ENCODE assay signal across 1 cellular context in the genomic region with DNA sequence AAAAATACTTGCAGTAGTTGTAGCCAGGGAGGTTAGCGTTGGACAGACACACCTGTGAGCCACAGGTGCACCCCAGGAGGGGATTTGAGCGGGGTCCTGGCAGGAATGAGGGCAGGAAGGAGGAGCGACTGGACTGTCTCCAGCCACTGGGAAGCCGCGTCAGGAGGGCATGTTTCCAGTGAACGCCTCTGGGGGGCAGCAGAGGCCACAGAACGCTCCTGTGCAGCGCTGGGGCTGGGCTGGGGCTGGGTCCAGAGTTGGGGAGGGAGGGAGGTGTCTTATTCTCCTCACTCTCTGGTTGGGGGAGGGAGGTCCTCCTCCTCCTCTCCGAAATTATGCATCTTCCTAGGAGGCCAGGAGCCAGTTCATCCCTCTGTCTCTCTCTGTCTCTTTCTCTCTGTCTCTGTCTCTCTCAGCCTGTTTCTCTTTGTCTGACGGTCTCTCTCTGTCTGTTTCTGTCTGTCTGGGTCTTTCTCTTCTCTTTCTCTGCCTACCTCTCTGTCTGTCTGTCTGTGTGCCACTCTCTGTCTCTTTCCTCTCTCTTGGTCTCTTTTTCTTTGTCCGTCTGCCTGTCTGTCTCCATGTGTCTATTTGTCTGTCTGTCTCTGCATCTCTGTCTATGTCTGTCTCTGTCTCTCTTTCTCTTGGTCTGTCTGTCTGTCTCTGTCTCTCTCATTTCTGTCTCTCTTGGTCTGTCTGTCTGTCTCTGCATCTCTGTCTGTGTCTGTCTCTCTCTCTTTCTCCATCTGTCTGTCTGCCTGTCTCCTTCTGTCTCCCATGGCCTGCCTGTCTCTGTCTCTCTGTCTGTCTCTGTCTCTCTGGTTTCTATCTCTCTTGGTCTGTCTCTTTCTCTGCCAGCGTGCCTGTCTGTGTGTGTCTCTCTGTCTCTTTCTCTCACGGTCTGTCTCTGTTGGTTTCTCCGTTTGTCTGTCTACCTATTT.
TF ChIP-seq lines count a peak whose summit lies in the region.

No MANE protein-coding gene starts in this region.

TF ChIP-seq in HepG2, 621 proteins besides CTCF, POLR2A, EP300 and RAD21 (continued from another document):
- TF ChIP-seq SP4 (CRISPR knock-in tag; IDR thresholded peaks at IDR 0.05) (no peak), ZNF17 (CRISPR knock-in tag; IDR thresholded peaks at IDR 0.05) (no peak), DPF2 (CRISPR knock-in tag; IDR thresholded peaks at IDR 0.05; ENCODE audit: borderline replicate concordance, low read depth) (no peak), ZNF766 (CRISPR knock-in tag; IDR thresholded peaks at IDR 0.05; ENCODE audit: borderline replicate concordance) (no peak), SMC3 (IDR thresholded peaks at IDR 0.05; ENCODE audit: low read length) (peak; percentile 4; the same call in 1 of the 2 replicates), AKAP8 (CRISPR knock-in tag; IDR thresholded peaks at IDR 0.05) (no peak)
- TF ChIP-seq, protein P1, sequence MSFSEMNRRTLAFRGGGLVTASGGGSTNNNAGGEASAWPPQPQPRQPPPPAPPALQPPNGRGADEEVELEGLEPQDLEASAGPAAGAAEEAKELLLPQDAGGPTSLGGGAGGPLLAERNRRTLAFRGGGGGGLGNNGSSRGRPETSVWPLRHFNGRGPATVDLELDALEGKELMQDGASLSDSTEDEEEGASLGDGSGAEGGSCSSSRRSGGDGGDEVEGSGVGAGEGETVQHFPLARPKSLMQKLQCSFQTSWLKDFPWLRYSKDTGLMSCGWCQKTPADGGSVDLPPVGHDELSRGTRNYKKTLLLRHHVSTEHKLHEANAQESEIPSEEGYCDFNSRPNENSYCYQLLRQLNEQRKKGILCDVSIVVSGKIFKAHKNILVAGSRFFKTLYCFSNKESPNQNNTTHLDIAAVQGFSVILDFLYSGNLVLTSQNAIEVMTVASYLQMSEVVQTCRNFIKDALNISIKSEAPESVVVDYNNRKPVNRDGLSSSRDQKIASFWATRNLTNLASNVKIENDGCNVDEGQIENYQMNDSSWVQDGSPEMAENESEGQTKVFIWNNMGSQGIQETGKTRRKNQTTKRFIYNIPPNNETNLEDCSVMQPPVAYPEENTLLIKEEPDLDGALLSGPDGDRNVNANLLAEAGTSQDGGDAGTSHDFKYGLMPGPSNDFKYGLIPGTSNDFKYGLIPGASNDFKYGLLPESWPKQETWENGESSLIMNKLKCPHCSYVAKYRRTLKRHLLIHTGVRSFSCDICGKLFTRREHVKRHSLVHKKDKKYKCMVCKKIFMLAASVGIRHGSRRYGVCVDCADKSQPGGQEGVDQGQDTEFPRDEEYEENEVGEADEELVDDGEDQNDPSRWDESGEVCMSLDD (CRISPR knock-in tag; IDR thresholded peaks at IDR 0.05; ENCODE audit: borderline replicate concordance) = no peak
- TF ChIP-seq, protein P2, sequence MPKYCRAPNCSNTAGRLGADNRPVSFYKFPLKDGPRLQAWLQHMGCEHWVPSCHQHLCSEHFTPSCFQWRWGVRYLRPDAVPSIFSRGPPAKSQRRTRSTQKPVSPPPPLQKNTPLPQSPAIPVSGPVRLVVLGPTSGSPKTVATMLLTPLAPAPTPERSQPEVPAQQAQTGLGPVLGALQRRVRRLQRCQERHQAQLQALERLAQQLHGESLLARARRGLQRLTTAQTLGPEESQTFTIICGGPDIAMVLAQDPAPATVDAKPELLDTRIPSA (CRISPR knock-in tag; IDR thresholded peaks at IDR 0.05; ENCODE audit: borderline replicate concordance) = no peak
